Comparison of ENCODE assay signal across 1 cellular context in genomic region chr19:49866933-49867782, GRCh38.
TF ChIP-seq lines count a peak whose summit lies in the region.

PNKP (minus strand) TSS chr19:49867576; CDS start chr19:49867204, 372 bp downstream.

TF ChIP-seq in K562, 482 proteins besides CTCF, POLR2A, EP300 and RAD21 (continued from another document and continues in another):
- TF ChIP-seq CHD7 (IDR thresholded peaks at IDR 0.05; ENCODE audit: low read depth, low read length): no peak
- peak; percentile 92 for TF ChIP-seq POLR2B (IDR thresholded peaks at IDR 0.05; ENCODE audit: low read depth, partially characterized antibody)
- TF ChIP-seq HDAC2 (IDR thresholded peaks at IDR 0.05): peak; percentile 75; the same call in 1 of the 2 replicates
- peak; percentile 43; the same call in 1 of the 2 replicates for TF ChIP-seq JUND (IDR thresholded peaks at IDR 0.05; ENCODE audit: borderline replicate concordance, low read depth, low read length)
- TF ChIP-seq JUND (tag; IDR thresholded peaks at IDR 0.05; ENCODE audit: borderline replicate concordance, low read depth, low read length): no peak; the same call in 2 of the 3 replicates
- no peak for TF ChIP-seq ILK (tag; IDR thresholded peaks at IDR 0.05; ENCODE audit: borderline replicate concordance, low read depth)
- TF ChIP-seq PHB (CRISPR knock-in tag; IDR thresholded peaks at IDR 0.05): no peak
- TF ChIP-seq SNIP1 (IDR thresholded peaks at IDR 0.05; ENCODE audit: low read depth): no peak
- TF ChIP-seq USF2 (CRISPR knock-in tag; IDR thresholded peaks at IDR 0.05): no peak
- peak; percentile 73; the same call in 1 of the 2 replicates for TF ChIP-seq ETS1 (conservative IDR thresholded peaks at IDR 0.05; ENCODE audit: control insufficient read depth, low read depth, low read length)
- peak; percentile 23; the same call in 1 of the 2 replicates for TF ChIP-seq ZNF511 (CRISPR knock-in tag; IDR thresholded peaks at IDR 0.05)
- TF ChIP-seq ZNF778 (CRISPR knock-in tag; IDR thresholded peaks at IDR 0.05): no peak
- TF ChIP-seq PRPF4 (IDR thresholded peaks at IDR 0.05; ENCODE audit: insufficient read depth, low read depth, low read length, poor library complexity, severe bottlenecking): no peak
- TF ChIP-seq ZNF740 (CRISPR knock-in tag; IDR thresholded peaks at IDR 0.05): no peak
- no peak for TF ChIP-seq ZNF740 (tag; IDR thresholded peaks at IDR 0.05)
- TF ChIP-seq CREB1 (IDR thresholded peaks at IDR 0.05): peak; percentile 83
- peak; percentile 81 for TF ChIP-seq CREB1 (CRISPR knock-in tag; IDR thresholded peaks at IDR 0.05)
- no peak for TF ChIP-seq ZC3H11A (IDR thresholded peaks at IDR 0.05; ENCODE audit: low read depth, low read length)
- TF ChIP-seq PRMT5 (CRISPR knock-in tag; IDR thresholded peaks at IDR 0.05): no peak
- no peak for TF ChIP-seq CTCFL (IDR thresholded peaks at IDR 0.05; ENCODE audit: borderline replicate concordance, insufficient read depth, low read depth, low read length, poor library complexity, severe bottlenecking)
- TF ChIP-seq PKNOX1 (IDR thresholded peaks at IDR 0.05): peak; percentile 62; the same call in 1 of the 2 replicates
- TF ChIP-seq ZHX1 (conservative IDR thresholded peaks at IDR 0.05; ENCODE audit: low read length): no peak
- TF ChIP-seq NUFIP1 (IDR thresholded peaks at IDR 0.05; ENCODE audit: partially characterized antibody): no peak
- TF ChIP-seq ZBTB43 (CRISPR knock-in tag; IDR thresholded peaks at IDR 0.05): no peak
- TF ChIP-seq SLC30A9 (CRISPR knock-in tag; IDR thresholded peaks at IDR 0.05): no peak
